In genomic region chr1:40064797-40065492, GRCh38 we compare ENCODE assay signal across 9 cellular contexts. TPM values are rescaled to one million over a fixed set of nuclear protein-coding genes. Genes with fewer than 3 reads are reported as not detected.
A peak's percentile ranks its signal among the peaks of the same experiment; 100 is the strongest.
DNase-seq lines count a peak whose midpoint lies in the region; ATAC-seq and TF ChIP-seq lines count a peak whose summit lies in the region.
"Had no signal": no experiment of that assay in that cellular context is flagged by ENCODE, and none has a peak within 500 bp of the region (broad histone marks: within the 10 kb centered on the region; RNA-seq: fewer than 3 reads in every experiment).

No MANE protein-coding gene starts in this region.

- ATAC-seq in GM21360 (IDR thresholded peaks at IDR 0.05; ENCODE audit: unreplicated experiment), result peak; percentile 67
- ATAC-seq in effector memory CD8-positive, alpha-beta T cell (replicated peaks), result no peak

- H3K27me3 ChIP-seq in HAP-1 (ENCODE audit: low read depth), result no peaks in the 10 kb centered on the region
- H3K27me3 ChIP-seq: gastrocnemius medialis had no signal

- in situ Hi-C loops in HAP-1 (cut with MboI; ENCODE audit: low sequenced_read_pairs), result no loop called here

- H3K9me3 Mint-ChIP-seq in IgD-negative memory B cell (no peaks in the 10 kb centered on the region), HFFc6 (no peaks in the 10 kb centered on the region)
- H3K9me3 Mint-ChIP-seq in effector memory CD8-positive, alpha-beta T cell, result no peaks in the 10 kb centered on the region

- H3K36me3 Mint-ChIP-seq in IgD-negative memory B cell (peaks cover 17% of the 10 kb centered on the region), HFFc6 (ENCODE audit: low read depth) (peaks cover 58% of the 10 kb centered on the region)
- H3K36me3 Mint-ChIP-seq in effector memory CD8-positive, alpha-beta T cell (ENCODE audit: insufficient read depth), result peaks cover 100% of the 10 kb centered on the region

- DNase-seq in GDM1 (lab: John Stamatoyannopoulos, UW) (peak; percentile 65), HFFc6 (no peak), NCI-H2171 treated with DMSO at 0.1 percent for 48 hours (lab: John Stamatoyannopoulos, UW) (no peak), putamen (ENCODE audit: low spot score) (no peak), HAP-1 (ENCODE audit: low spot score in 2 of 2) (no peak)
- no peak for DNase-seq in effector memory CD8-positive, alpha-beta T cell
- DNase-seq: gastrocnemius medialis had no signal

- no peak for TF ChIP-seq CTCF in HFFc6 (IDR thresholded peaks at IDR 0.05)

- no peaks in the 10 kb centered on the region for H3K9me3 ChIP-seq in HAP-1
- H3K9me3 ChIP-seq: gastrocnemius medialis had no signal

- H3K27me3 Mint-ChIP-seq in IgD-negative memory B cell (no peaks in the 10 kb centered on the region), HFFc6 (ENCODE audit: insufficient read depth) (no peaks in the 10 kb centered on the region; the same call in 1 of the 2 replicates)
- no peaks in the 10 kb centered on the region for H3K27me3 Mint-ChIP-seq in effector memory CD8-positive, alpha-beta T cell

- H3K36me3 ChIP-seq in HAP-1 (replicated peaks), result peaks cover 96% of the 10 kb centered on the region

- H3K4me1 ChIP-seq in HAP-1, result no peaks in the 10 kb centered on the region

- peak overlapping the region; percentile 48 to 90 (median 69) for H3K4me3 Mint-ChIP-seq in IgD-negative memory B cell
- H3K4me3 Mint-ChIP-seq in effector memory CD8-positive, alpha-beta T cell, result no peak overlapping the region
- H3K4me3 Mint-ChIP-seq in HFFc6, result no peak overlapping the region

- H3K4me3 ChIP-seq in HAP-1, result no peak overlapping the region
- H3K4me3 ChIP-seq: gastrocnemius medialis had no signal

- peaks cover 46 to 58% (median 58%) of the 10 kb centered on the region in 3 donors for H3K4me1 Mint-ChIP-seq in IgD-negative memory B cell
- peaks cover 46 to 50% of the 10 kb centered on the region in 2 donors for H3K4me1 Mint-ChIP-seq in effector memory CD8-positive, alpha-beta T cell (ENCODE audit: low read depth in 2 of 2)
- peaks cover 41% of the 10 kb centered on the region for H3K4me1 Mint-ChIP-seq in HFFc6 (ENCODE audit: low read depth)

- H3K27ac Mint-ChIP-seq in IgD-negative memory B cell (peak overlapping the region; percentile 90 to 96 (median 93)), HFFc6 (no peak overlapping the region)
- peak overlapping the region; percentile 67 to 87 for H3K27ac Mint-ChIP-seq in effector memory CD8-positive, alpha-beta T cell

RNA-seq across cellular contexts. Expression of gene CAP1, which starts 24.4 kb away (rescaled TPM):
- polyA plus RNA-seq in IgD-negative memory B cell, result 424 TPM
- 100 to 1,000 TPM; 665 to 743 (median 688) TPM for total RNA-seq in HFFc6 (2021; fragmentation: NEBNext Ultra II Directional; extraction: Animal tissue kit (Norgen Biotek cat#: 25700))

RNA-seq across cellular contexts. Expression of gene PPT1, which starts 32.1 kb away (rescaled TPM):
- 107 TPM for polyA plus RNA-seq in IgD-negative memory B cell
- 10 to 100 TPM; 73.1 to 88.8 (median 82.5) TPM for total RNA-seq in HFFc6 (2021; fragmentation: NEBNext Ultra II Directional; extraction: Animal tissue kit (Norgen Biotek cat#: 25700))

Comparison
In these comparisons a context has a peak if more than half of its experiments do, and no peak if none do; other contexts are left out.
1. H3K4me3 Mint-ChIP-seq: peak in IgD-negative memory B cell (4 of 4); none in effector memory CD8-positive, alpha-beta T cell (0 of 2) and HFFc6 (single experiment).